17 cellular contexts compared by ENCODE assay signal in the genomic region with DNA sequence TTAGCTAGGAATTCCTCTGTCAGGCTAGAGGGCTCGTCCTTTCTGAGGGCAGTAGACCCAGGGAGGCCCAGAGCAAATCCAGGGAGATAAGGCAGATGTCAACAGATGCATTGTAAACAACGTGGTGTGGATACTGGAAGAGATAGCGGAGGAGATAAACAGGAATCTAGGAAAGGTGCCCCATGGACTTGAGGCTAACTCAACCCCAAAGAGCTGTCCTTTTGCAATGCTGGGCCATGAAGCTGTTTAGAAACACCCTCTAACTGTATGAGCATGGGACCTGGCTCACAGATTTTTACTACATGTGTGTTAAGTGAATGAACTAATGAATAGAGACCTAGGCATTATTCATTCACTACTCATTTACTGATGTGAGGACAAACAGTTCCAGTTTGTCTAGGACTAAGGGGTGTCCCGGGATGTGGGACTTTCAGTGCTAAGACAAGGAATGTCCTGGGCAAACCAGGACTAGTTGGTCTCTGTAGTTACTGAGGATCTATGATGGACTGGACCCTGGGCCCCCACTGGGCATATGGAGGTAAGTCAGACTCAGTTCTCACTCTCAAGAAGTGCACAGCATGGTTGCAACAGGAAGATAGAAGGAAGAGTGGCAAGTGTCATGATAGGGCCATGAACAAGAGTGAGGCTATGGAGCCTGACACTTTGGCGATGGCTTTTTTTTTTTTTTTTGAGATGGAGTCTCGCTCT.
DNase-seq lines count a peak whose midpoint lies in the region; ATAC-seq and TF ChIP-seq lines count a peak whose summit lies in the region.
"Had no signal": no experiment of that assay in that cellular context is flagged by ENCODE, and none has a peak within 500 bp of the region (broad histone marks: within the 10 kb centered on the region; RNA-seq: fewer than 3 reads in every experiment).

No MANE protein-coding gene starts in this region.

- no peaks in the 10 kb centered on the region for H3K27me3 ChIP-seq in dorsolateral prefrontal cortex

- H3K27ac ChIP-seq in dorsolateral prefrontal cortex, result peak overlapping the region in 58 of 59 donors; percentile 84 to 100 (median 96)

- DNase-seq in NCI-H82 treated with DMSO at 0.1 percent for 48 hours (lab: John Stamatoyannopoulos, UW; ENCODE audit: unreplicated experiment) (peak; percentile 79), dorsolateral prefrontal cortex (no peak), nephron progenitor cell (no peak), CD1c-positive myeloid dendritic cell (ENCODE audit: extremely low spot score) (no peak)
- no peak for DNase-seq in central memory CD4-positive, alpha-beta T cell
- DNase-seq: ACHN; AML-193; CD4-positive, CD25-positive, alpha-beta regulatory T cell; HFFc6; NCI-H1048; NCI-H146; NCI-H2081 treated with DMSO at 0.1 percent for 48 hours; NCI-H2227 treated with DMSO at 0.1 percent for 48 hours; NCI-H526; Right ventricle myocardium superior had no signal

- TF ChIP-seq CTCF in dorsolateral prefrontal cortex (IDR thresholded peaks at IDR 0.05 in 54 of 56, conservative IDR thresholded peaks at IDR 0.05 in 2 of 56; ENCODE audit: low read depth in 1 of 56, partially characterized antibody in 56 of 56) (no peak), nephron progenitor cell (IDR thresholded peaks at IDR 0.05) (no peak)

- H3K4me3 ChIP-seq in dorsolateral prefrontal cortex, result no peak overlapping the region

- intact Hi-C loops in dorsolateral prefrontal cortex (cut with DNase I), result loop anchor here in 1 of 2 donors (2.0 to 10.0 kb wide), 3 partner anchors 32 to 434 kb away; no protein-coding TSS in a partner anchor

- H3K4me3 Mint-ChIP-seq in nephron progenitor cell, result peak overlapping the region; percentile 24
- H3K4me3 Mint-ChIP-seq: CD4-positive, CD25-positive, alpha-beta regulatory T cell; HFFc6 had no signal

- peaks cover 17% of the 10 kb centered on the region for H3K9me3 Mint-ChIP-seq in nephron progenitor cell

- peaks cover 3% of the 10 kb centered on the region for H3K27me3 Mint-ChIP-seq in nephron progenitor cell (ENCODE audit: low read depth, poor library complexity)

- ATAC-seq in HG03095 (IDR thresholded peaks at IDR 0.05; ENCODE audit: unreplicated experiment) (no peak), HG02981 (IDR thresholded peaks at IDR 0.05; ENCODE audit: unreplicated experiment) (no peak)

- peaks cover 8% of the 10 kb centered on the region for H3K36me3 Mint-ChIP-seq in nephron progenitor cell (ENCODE audit: low read depth)
- H3K36me3 Mint-ChIP-seq: CD4-positive, CD25-positive, alpha-beta regulatory T cell had no signal

- H3K4me1 Mint-ChIP-seq in nephron progenitor cell, result peaks cover 51% of the 10 kb centered on the region
- H3K4me1 Mint-ChIP-seq: CD4-positive, CD25-positive, alpha-beta regulatory T cell had no signal

- no peak overlapping the region for H3K27ac Mint-ChIP-seq in nephron progenitor cell
- H3K27ac Mint-ChIP-seq: HFFc6 had no signal
